Comparison of ENCODE assay signal across 8 cellular contexts in genomic region chr2:8679827-8680731, GRCh38. TPM values are rescaled to one million over a fixed set of nuclear protein-coding genes. Genes with fewer than 3 reads are reported as not detected.
A peak's percentile ranks its signal among the peaks of the same experiment; 100 is the strongest.
DNase-seq lines count a peak whose midpoint lies in the region; ATAC-seq and TF ChIP-seq lines count a peak whose summit lies in the region.

No MANE protein-coding gene starts in this region.

- peak overlapping the region; percentile 84 for H3K4me3 Mint-ChIP-seq in activated CD4-positive, alpha-beta memory T cell treated with anti-CD3 and anti-CD28 coated beads, Interleukin-2, amount 10 ng/mL, durations not matched to agents 7 days and 5 days

- POLR2A ChIA-PET in activated CD4-positive, alpha-beta memory T cell treated with anti-CD3 and anti-CD28 coated beads, Interleukin-2, amount 10 ng/mL, durations not matched to agents 7 days and 5 days (lab: Charles Lee): interaction anchor here (0.7 to 6.7 kb wide), 32 partner anchors 48 to 1802 kb away, joined by 3 to 230 read pairs (median 9); partner anchors contain the start of gene RSAD2

- no peaks in the 10 kb centered on the region for H3K36me3 ChIP-seq in heart left ventricle
- no peaks in the 10 kb centered on the region for H3K36me3 ChIP-seq in prostate gland

- TF ChIP-seq POLR2A in heart left ventricle (IDR thresholded peaks at IDR 0.05) (no peak), prostate gland (IDR thresholded peaks at IDR 0.05) (no peak)

- CTCF ChIA-PET in activated CD4-positive, alpha-beta memory T cell treated with anti-CD3 and anti-CD28 coated beads, Interleukin-2, amount 10 ng/mL, durations not matched to agents 7 days and 5 days (lab: Charles Lee): interaction anchor here (0.6 to 4.8 kb wide), 12 partner anchors 10 to 1764 kb away, joined by 3 to 54 read pairs (median 4); no protein-coding TSS in a partner anchor

- peak overlapping the region; percentile 91 for H3K27ac Mint-ChIP-seq in activated CD4-positive, alpha-beta memory T cell treated with anti-CD3 and anti-CD28 coated beads, Interleukin-2, amount 10 ng/mL, durations not matched to agents 7 days and 5 days

- peaks cover 25% of the 10 kb centered on the region for H3K27me3 Mint-ChIP-seq in activated CD4-positive, alpha-beta memory T cell treated with anti-CD3 and anti-CD28 coated beads, Interleukin-2, amount 10 ng/mL, durations not matched to agents 7 days and 5 days

- H3K9me3 Mint-ChIP-seq in activated CD4-positive, alpha-beta memory T cell treated with anti-CD3 and anti-CD28 coated beads, Interleukin-2, amount 10 ng/mL, durations not matched to agents 7 days and 5 days: peaks cover 3% of the 10 kb centered on the region

- peaks cover 31% of the 10 kb centered on the region for H3K4me1 Mint-ChIP-seq in activated CD4-positive, alpha-beta memory T cell treated with anti-CD3 and anti-CD28 coated beads, Interleukin-2, amount 10 ng/mL, durations not matched to agents 7 days and 5 days

- H3K4me1 ChIP-seq in heart left ventricle (peaks cover 0 to 63% (median 41%) of the 10 kb centered on the region in 12 donors), prostate gland (replicated peaks) (peaks cover 5% of the 10 kb centered on the region)

- WGBS in heart left ventricle, 4 donors: 12 to 18% (median 16%) methylated on average over 18 to 19 of the region's 19 CpGs
- WGBS in prostate gland: 17% methylated on average over 19 of the region's 19 CpGs

- intact Hi-C loops in heart left ventricle (cut with DNase I): loop anchor here (2.0 to 10.0 kb wide), 29 partner anchors 85 to 1585 kb away; no protein-coding TSS in a partner anchor
- intact Hi-C loops in prostate gland (cut with DNase I): loop anchor here (2.0 to 10.0 kb wide), 4 partner anchors 545 to 1565 kb away; no protein-coding TSS in a partner anchor

- peak in 1 of 4 donors; percentile 4 for ATAC-seq in heart left ventricle
- ATAC-seq in GM21515 (IDR thresholded peaks at IDR 0.05; ENCODE audit: unreplicated experiment): no peak

- H3K4me3 ChIP-seq in heart left ventricle (peak overlapping the region in 11 of 12 donors; percentile 42 to 87 (median 69)), prostate gland (peak overlapping the region; percentile 47 to 60)

- TF ChIP-seq CTCF in heart left ventricle (IDR thresholded peaks at IDR 0.05) (no peak), prostate gland (IDR thresholded peaks at IDR 0.05) (no peak)

- peaks cover 0 to 5% (median 0%) of the 10 kb centered on the region in 12 donors for H3K9me3 ChIP-seq in heart left ventricle
- no peaks in the 10 kb centered on the region for H3K9me3 ChIP-seq in prostate gland

- H3K27ac ChIP-seq in heart left ventricle (peak overlapping the region; percentile 88 to 100 (median 99)), prostate gland (peak overlapping the region; percentile 97 to 98)

- DNase-seq in DMS79 treated with DMSO at 0.1 percent for 48 hours (lab: John Stamatoyannopoulos, UW) (peak; percentile 74), NCI-H1092 treated with DMSO at 0.1 percent for 48 hours (lab: John Stamatoyannopoulos, UW) (peak; percentile 73), heart left ventricle (peak in 4 of 5 donors; percentile 48 to 74 (median 67)), prostate gland (ENCODE audit: low spot score) (peak; percentile 51)
- peak; percentile 36 for DNase-seq in activated CD4-positive, alpha-beta memory T cell treated with anti-CD3 and anti-CD28 coated beads, Interleukin-2, amount 10 ng/mL, durations not matched to agents 7 days and 5 days
- DNase-seq in stimulated activated CD4-positive, alpha-beta T cell treated with anti-CD3 and anti-CD28 coated beads, Interleukin-2, amount 100 ng/mL, for 48 hours: no peak
- no peak for DNase-seq in activated CD4-positive, alpha-beta T cell treated with anti-CD3 and anti-CD28 coated beads, Interleukin-2, amount 50 U/mL, for 1 hour

- H3K27me3 ChIP-seq in heart left ventricle (peaks cover 0 to 18% (median 0%) of the 10 kb centered on the region in 9 donors), prostate gland (replicated peaks; ENCODE audit: insufficient read depth) (no peaks in the 10 kb centered on the region)

- H3K36me3 Mint-ChIP-seq in activated CD4-positive, alpha-beta memory T cell treated with anti-CD3 and anti-CD28 coated beads, Interleukin-2, amount 10 ng/mL, durations not matched to agents 7 days and 5 days (ENCODE audit: low read depth): peaks cover 41% of the 10 kb centered on the region

RNA-seq across cellular contexts. Expression of gene ID2, which starts 1.8 kb away (rescaled TPM):
- 100 to 1,000 TPM; 299 to 324 TPM for total RNA-seq in activated CD4-positive, alpha-beta memory T cell treated with anti-CD3 and anti-CD28 coated beads, Interleukin-2, amount 10 ng/mL, durations not matched to agents 7 days and 5 days
- 100 to 1,000 TPM in 1 of 9 donors, 10 to 100 TPM in 8; 17.3 to 121 (median 25.5) TPM for total RNA-seq in heart left ventricle
- polyA plus RNA-seq in heart left ventricle: 10 to 100 TPM; 44.9 to 92.0 TPM
- 100 to 1,000 TPM; 172 to 238 TPM for total RNA-seq in prostate gland

Comparison
In these comparisons a context has a peak if more than half of its experiments do, and no peak if none do; other contexts are left out.
1. DNase-seq: peak in DMS79 treated with DMSO at 0.1 percent for 48 hours (single experiment), NCI-H1092 treated with DMSO at 0.1 percent for 48 hours (single experiment), activated CD4-positive, alpha-beta memory T cell treated with anti-CD3 and anti-CD28 coated beads, Interleukin-2, amount 10 ng/mL, durations not matched to agents 7 days and 5 days (single experiment), heart left ventricle (4 of 5) and prostate gland (single experiment); none in stimulated activated CD4-positive, alpha-beta T cell treated with anti-CD3 and anti-CD28 coated beads, Interleukin-2, amount 100 ng/mL, for 48 hours (0 of 2) and activated CD4-positive, alpha-beta T cell treated with anti-CD3 and anti-CD28 coated beads, Interleukin-2, amount 50 U/mL, for 1 hour (single experiment).